Comparison of ENCODE assay signal across 9 cellular contexts in genomic region chr7:25893436-25893835, GRCh38.
DNase-seq lines count a peak whose midpoint lies in the region; ATAC-seq and TF ChIP-seq lines count a peak whose summit lies in the region.
"Had no signal": no experiment of that assay in that cellular context is flagged by ENCODE, and none has a peak within 500 bp of the region (broad histone marks: within the 10 kb centered on the region; RNA-seq: fewer than 3 reads in every experiment).

No MANE protein-coding gene starts in this region.

- no peak overlapping the region for H3K27ac ChIP-seq in CD4-positive, alpha-beta T cell (ENCODE audit: low read depth, low read length)
- H3K27ac ChIP-seq in IMR-90 (ENCODE audit: insufficient read depth, low read length) (no peak overlapping the region), neural cell (ENCODE audit: low read length) (no peak overlapping the region)
- H3K27ac ChIP-seq: neural progenitor cell had no signal

- H2AK9ac ChIP-seq in IMR-90 (replicated peaks; ENCODE audit: low read depth, low read length, poor library complexity), result no peak overlapping the region

- CTCF ChIA-PET in CD4-positive, alpha-beta T cell (lab: Charles Lee), result interaction anchor here (0.8 to 4.6 kb wide), 14 partner anchors 13 to 1270 kb away, joined by 3 to 47 read pairs (median 4); partner anchors contain the start of gene HOXA7
- CTCF ChIA-PET in IMR-90 (lab: Yijun Ruan, JAX) (interaction anchor here (0.6 to 1.6 kb wide), 14 partner anchors 14 to 1257 kb away, joined by 3 to 26 read pairs (median 5); no protein-coding TSS in a partner anchor), MCF 10A (lab: Yijun Ruan, JAX) (interaction anchor here (0.6 to 10.4 kb wide), 60 partner anchors 8 to 1286 kb away, joined by 3 to 183 read pairs (median 5); no protein-coding TSS in a partner anchor)

- H3K4me1 Mint-ChIP-seq in CD4-positive, alpha-beta T cell (ENCODE audit: low read depth), result peaks cover 31% of the 10 kb centered on the region
- peaks cover 10% of the 10 kb centered on the region for H3K4me1 Mint-ChIP-seq in MCF 10A (ENCODE audit: insufficient read depth, unreplicated experiment)

- no peak overlapping the region for H2BK120ac ChIP-seq in IMR-90 (ENCODE audit: low read depth, low read length)

- no peak overlapping the region for H3K4ac ChIP-seq in IMR-90 (ENCODE audit: low read depth, low read length)

- no peak overlapping the region for H3K9ac ChIP-seq in IMR-90 (ENCODE audit: low read depth, low read length)
- H3K9ac ChIP-seq in neural cell (ENCODE audit: low read length), result no peak overlapping the region
- H3K9ac ChIP-seq: neural progenitor cell had no signal

- H3K9me1 ChIP-seq in IMR-90 (ENCODE audit: insufficient read depth, low read length), result no peaks in the 10 kb centered on the region

- H3K27me3 ChIP-seq in CD4-positive, alpha-beta T cell (ENCODE audit: control insufficient read depth, insufficient read depth, low read length), result no peaks in the 10 kb centered on the region
- H3K27me3 ChIP-seq in IMR-90 (ENCODE audit: control insufficient read depth, insufficient read depth, low read length), result peaks cover 27% of the 10 kb centered on the region
- H3K27me3 ChIP-seq in neural cell (ENCODE audit: insufficient read depth, low read depth, low read length), result peaks cover 13% of the 10 kb centered on the region
- H3K27me3 ChIP-seq: neural progenitor cell had no signal

- intact Hi-C loops in CD4-positive, alpha-beta T cell (cut with DNase I, micrococcal nuclease), result loop anchor here (1.0 to 10.0 kb wide), 9 partner anchors 309 to 789 kb away; partner anchors contain the start of genes CBX3 (in 2 of the 2), HNRNPA2B1 (in 2 of the 2) and SNX10 (in 1 of the 2)
- intact Hi-C loops in IMR-90 (cut with micrococcal nuclease) (loop anchor here (1.0 to 5.0 kb wide), 5 partner anchors 168 to 1267 kb away; partner anchors contain the start of gene HOXA5), MCF 10A (cut with micrococcal nuclease) (loop anchor here (1.0 to 5.0 kb wide), 5 partner anchors 57 to 774 kb away; no protein-coding TSS in a partner anchor)

- no peak overlapping the region for H4K8ac ChIP-seq in IMR-90 (ENCODE audit: low read depth in 2 of 2, low read length in 2 of 2)

- H3K79me2 ChIP-seq in neural cell (replicated peaks; ENCODE audit: insufficient read depth, low read length), result no peaks in the 10 kb centered on the region

- no peak overlapping the region for H3K27ac Mint-ChIP-seq in CD4-positive, alpha-beta T cell
- H3K27ac Mint-ChIP-seq in MCF 10A (ENCODE audit: low read depth, unreplicated experiment), result peak overlapping the region; percentile 79
- H3K27ac Mint-ChIP-seq: neural progenitor cell had no signal

- no peak overlapping the region for H3K4me3 ChIP-seq in IMR-90 (ENCODE audit: insufficient read depth, low read depth, low read length)
- no peak overlapping the region for H3K4me3 ChIP-seq in neural cell (ENCODE audit: low read length)
- H3K4me3 ChIP-seq: neural progenitor cell had no signal

- no peak overlapping the region for H3K56ac ChIP-seq in IMR-90 (ENCODE audit: extremely low read depth, insufficient read depth, low read length)

- H3K36me3 Mint-ChIP-seq in CD4-positive, alpha-beta T cell (ENCODE audit: low read depth), result no peaks in the 10 kb centered on the region
- no peaks in the 10 kb centered on the region for H3K36me3 Mint-ChIP-seq in MCF 10A (ENCODE audit: insufficient read depth, unreplicated experiment)
- H3K36me3 Mint-ChIP-seq: neural progenitor cell had no signal

- H3K23ac ChIP-seq in IMR-90 (ENCODE audit: low read depth, low read length), result no peak overlapping the region

- H3K4me2 ChIP-seq in IMR-90 (ENCODE audit: low read depth, low read length) (no peak overlapping the region; the same call in 1 of the 2 replicates), neural cell (ENCODE audit: low read length) (no peak overlapping the region)
- H3K4me2 ChIP-seq: neural progenitor cell had no signal

- H2BK15ac ChIP-seq in IMR-90 (ENCODE audit: low read depth, low read length), result no peak overlapping the region

- H3K9me3 ChIP-seq in CD4-positive, alpha-beta T cell (ENCODE audit: control insufficient read depth, low read length), result no peaks in the 10 kb centered on the region
- no peaks in the 10 kb centered on the region for H3K9me3 ChIP-seq in IMR-90 (ENCODE audit: control insufficient read depth, insufficient read depth, low read length)
- no peaks in the 10 kb centered on the region for H3K9me3 ChIP-seq in neural cell (ENCODE audit: low read length)

- no peak overlapping the region for H2AK5ac ChIP-seq in IMR-90 (ENCODE audit: low read depth, low read length)

- H3K4me3 Mint-ChIP-seq in CD4-positive, alpha-beta T cell, result peak overlapping the region; percentile 92
- H3K4me3 Mint-ChIP-seq in MCF 10A (ENCODE audit: unreplicated experiment), result peak overlapping the region; percentile 80
- H3K4me3 Mint-ChIP-seq: neural progenitor cell had no signal

- no peaks in the 10 kb centered on the region for H3K79me1 ChIP-seq in IMR-90 (ENCODE audit: low read depth in 1 of 2, low read length in 2 of 2)

- H4K20me1 ChIP-seq in IMR-90 (ENCODE audit: insufficient read depth, low read length), result no peaks in the 10 kb centered on the region
- H4K20me1 ChIP-seq in neural cell (ENCODE audit: insufficient read depth), result no peaks in the 10 kb centered on the region

- in situ Hi-C loops in IMR-90 (cut with MboI; ENCODE audit: low sequenced_read_pairs), result loop anchor here (5.0 to 10.0 kb wide), 2 partner anchors 474 to 781 kb away; no protein-coding TSS in a partner anchor

- no peak overlapping the region for H2BK5ac ChIP-seq in IMR-90 (ENCODE audit: low read depth, low read length, poor library complexity, severe bottlenecking)

- no peak for TF ChIP-seq RAD21 in IMR-90 (IDR thresholded peaks at IDR 0.05; ENCODE audit: low read length)
- no peak for TF ChIP-seq RAD21 in neural cell (conservative IDR thresholded peaks at IDR 0.05)

- no peak for TF ChIP-seq EP300 in neural cell (conservative IDR thresholded peaks at IDR 0.05; ENCODE audit: poor library complexity, severe bottlenecking)

- H3K36me3 ChIP-seq in IMR-90 (ENCODE audit: control insufficient read depth, insufficient read depth, low read length) (no peaks in the 10 kb centered on the region), neural cell (ENCODE audit: insufficient read depth, low read length) (no peaks in the 10 kb centered on the region)
- H3K36me3 ChIP-seq: neural progenitor cell had no signal

- H4K5ac ChIP-seq in IMR-90 (ENCODE audit: low read depth, low read length), result no peak overlapping the region

- H2BK20ac ChIP-seq in IMR-90 (ENCODE audit: low read depth, low read length), result no peak overlapping the region

- H3F3A ChIP-seq in neural cell (ENCODE audit: insufficient read depth, low read length, poor library complexity, severe bottlenecking), result no peaks in the 10 kb centered on the region

- no peak for TF ChIP-seq CTCF in CD4-positive, alpha-beta T cell (IDR thresholded peaks at IDR 0.05)
- TF ChIP-seq CTCF in IMR-90 (conservative IDR thresholded peaks at IDR 0.05; ENCODE audit: low read depth, low read length) (no peak), MCF 10A (IDR thresholded peaks at IDR 0.05; ENCODE audit: unreplicated experiment) (no peak), neural cell (IDR thresholded peaks at IDR 0.05; ENCODE audit: poor library complexity, severe bottlenecking) (no peak)

- DNase-seq in CD4-positive, alpha-beta T cell, result no peak
- no peak for DNase-seq in IMR-90
- DNase-seq in MCF 10A (ENCODE audit: unreplicated experiment), result no peak
- DNase-seq in iPS-NIHi11 (ENCODE audit: low spot score), result no peak
- DNase-seq in stimulated activated CD4-positive, alpha-beta T cell treated with anti-CD3 and anti-CD28 coated beads, Interleukin-12 subunit alpha, Interleukin-12 subunit beta, amount 100 ng/mL, for 4 hours, result no peak

- ATAC-seq in CD4-positive, alpha-beta T cell (ENCODE audit: poor library complexity), result no peak
- ATAC-seq in IMR-90 (ENCODE audit: low read depth) (no peak), GM21737 (IDR thresholded peaks at IDR 0.05; ENCODE audit: unreplicated experiment) (no peak), GM21526 (IDR thresholded peaks at IDR 0.05; ENCODE audit: low FRiP score, unreplicated experiment) (no peak)

- POLR2A ChIA-PET in CD4-positive, alpha-beta T cell (lab: Charles Lee), result interaction anchor here (0.8 to 2.9 kb wide), 12 partner anchors 17 to 1268 kb away, joined by 3 to 20 read pairs (median 4); partner anchors contain the start of gene CBX3
- POLR2A ChIA-PET in IMR-90 (lab: Charles Lee; ENCODE audit: unreplicated experiment) (no interaction called here), MCF 10A (lab: Yijun Ruan, JAX) (interaction anchor here (1.0 to 2.0 kb wide), 13 partner anchors 12 to 476 kb away, joined by 3 to 18 read pairs (median 5); partner anchors contain the start of genes CBX3 and HNRNPA2B1)

- H3K9me3 Mint-ChIP-seq in CD4-positive, alpha-beta T cell, result no peaks in the 10 kb centered on the region
- H3K9me3 Mint-ChIP-seq in MCF 10A (ENCODE audit: unreplicated experiment), result no peaks in the 10 kb centered on the region
- H3K9me3 Mint-ChIP-seq: neural progenitor cell had no signal

- dilution Hi-C loops in IMR-90 (cut with HindIII; ENCODE audit: low sequenced_read_pairs, unreplicated experiment), result no loop called here

- H3K4me1 ChIP-seq in IMR-90 (ENCODE audit: control insufficient read depth, insufficient read depth, low read length), result no peaks in the 10 kb centered on the region

- WGBS in IMR-90 (ENCODE audit: extremely low coverage in 2 of 2, insufficient read length in 1 of 2), 2 experiments, result no CpG with 5 or more reads among the region's 1 CpG

- TF ChIP-seq POLR2A in IMR-90 (IDR thresholded peaks at IDR 0.05; ENCODE audit: low read depth, low read length), result no peak

- H3K18ac ChIP-seq in IMR-90 (ENCODE audit: low read depth, low read length), result no peak overlapping the region

- H3K14ac ChIP-seq in IMR-90 (replicated peaks; ENCODE audit: low read depth, low read length), result no peak overlapping the region

- H2AFZ ChIP-seq in IMR-90 (replicated peaks; ENCODE audit: low read length, poor library complexity) (peak overlapping the region; percentile 71), neural cell (ENCODE audit: low read depth, low read length) (peak overlapping the region; percentile 85)
- H2AFZ ChIP-seq: neural progenitor cell had no signal

- BruUV-seq in IMR-90 (replicated peaks; lab: Mats Ljungman, UMichigan) (no TSS peak), MCF 10A (replicated peaks; lab: Mats Ljungman, UMichigan) (no TSS peak)

- no peaks in the 10 kb centered on the region for H3K9me2 ChIP-seq in neural cell (ENCODE audit: insufficient read depth, low read length)

- H4K91ac ChIP-seq in IMR-90 (ENCODE audit: insufficient read depth, low read depth, low read length), result no peak overlapping the region

- H3K27me3 Mint-ChIP-seq in CD4-positive, alpha-beta T cell, result no peaks in the 10 kb centered on the region
- H3K27me3 Mint-ChIP-seq in MCF 10A (ENCODE audit: insufficient read depth, unreplicated experiment), result peaks cover 9% of the 10 kb centered on the region

TF ChIP-seq in IMR-90, 13 proteins besides CTCF, POLR2A, EP300 and RAD21 (continues in another document):
- no peak for TF ChIP-seq RCOR1 (IDR thresholded peaks at IDR 0.05; ENCODE audit: insufficient replicate concordance, low read length)

TF ChIP-seq in neural cell, 6 proteins besides CTCF, POLR2A, EP300 and RAD21 (continues in another document):
- TF ChIP-seq MXI1 (conservative IDR thresholded peaks at IDR 0.05; ENCODE audit: poor library complexity, severe bottlenecking), result no peak
- TF ChIP-seq EZH2 (IDR thresholded peaks at IDR 0.05; ENCODE audit: borderline replicate concordance, insufficient read depth, low read length, poor library complexity, severe bottlenecking), result no peak
